8 cellular contexts compared by ENCODE assay signal in the genomic region with DNA sequence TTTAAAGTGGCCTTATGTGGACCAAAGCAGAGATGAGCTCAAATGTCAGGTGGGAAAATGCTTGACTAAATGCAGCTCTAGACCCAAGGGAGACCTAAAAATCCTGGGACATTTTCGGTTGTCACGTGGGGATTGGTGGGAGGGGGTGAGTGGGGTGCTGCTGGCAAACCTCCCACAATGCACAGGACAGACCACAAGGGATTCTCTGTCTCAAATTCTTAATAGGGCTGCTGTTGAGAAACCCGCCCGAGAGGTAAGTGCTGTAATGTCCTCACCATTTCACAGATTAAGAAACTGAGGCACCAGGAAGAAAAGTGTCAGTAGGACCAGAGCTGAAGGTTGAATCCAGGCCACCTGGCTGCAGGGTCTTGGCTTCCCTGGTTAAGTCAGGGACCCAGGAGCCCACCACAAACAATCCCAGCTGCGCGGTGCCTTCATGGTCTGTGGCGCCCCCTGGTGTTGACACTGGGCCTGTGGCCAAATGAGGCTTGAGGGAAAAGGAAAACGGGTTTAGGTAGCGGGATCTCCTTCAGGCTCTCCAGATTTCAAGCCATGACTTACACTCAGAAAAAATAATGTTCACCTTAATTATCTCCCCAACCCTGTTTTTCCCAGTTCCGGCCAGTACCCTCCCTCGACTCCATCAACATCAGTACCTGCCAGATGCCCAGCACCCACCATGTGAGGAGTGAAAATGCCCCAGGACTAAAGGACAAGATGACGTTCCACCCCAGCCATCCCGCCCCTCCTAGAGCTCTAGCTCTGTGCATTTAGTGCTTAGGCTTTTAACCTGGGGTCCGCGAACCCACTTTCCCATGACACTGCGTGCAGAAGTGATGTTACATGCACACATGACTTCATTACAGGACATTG. TPM values are rescaled to one million over a fixed set of nuclear protein-coding genes. Genes with fewer than 3 reads are reported as not detected.
DNase-seq lines count a peak whose midpoint lies in the region; TF ChIP-seq lines count a peak whose summit lies in the region.

No MANE protein-coding gene starts in this region.

- no peak overlapping the region for H2BK120ac ChIP-seq in H9 (ENCODE audit: low read depth, low read length, poor library complexity, severe bottlenecking)

- H2BK12ac ChIP-seq in H9 (ENCODE audit: insufficient read length, low read depth, low read length): no peak overlapping the region

- H3K9ac ChIP-seq in H9 (ENCODE audit: extremely low read depth, insufficient read length, low read length): no peak overlapping the region

- H3K56ac ChIP-seq in H9 (ENCODE audit: insufficient read length, low read depth, low read length): no peak overlapping the region

- no peaks in the 10 kb centered on the region for H3K79me1 ChIP-seq in H9 (ENCODE audit: insufficient read depth, low read depth, low read length, poor library complexity, severe bottlenecking)

- H3K4me1 ChIP-seq in H9 (ENCODE audit: insufficient read depth, low read length): no peaks in the 10 kb centered on the region

- no peak overlapping the region for H3K4me2 ChIP-seq in H9 (ENCODE audit: insufficient read depth, insufficient read length, low read length)

- no peaks in the 10 kb centered on the region for H3K23me2 ChIP-seq in H9 (ENCODE audit: insufficient read length, low read depth, low read length, poor library complexity, severe bottlenecking)

- H3K4me3 Mint-ChIP-seq in H9: no peak overlapping the region

- H3K27ac Mint-ChIP-seq in H9: no peak overlapping the region

- no CpG with 5 or more reads among the region's 16 CpGs for WGBS in H9 (ENCODE audit: extremely low coverage, insufficient read length, low lambda C conversion rate)

- no peak overlapping the region for H4K5ac ChIP-seq in H9 (ENCODE audit: insufficient read length, low read depth, low read length)

- no peak overlapping the region for H2BK15ac ChIP-seq in H9 (ENCODE audit: low read depth, low read length)

- no peak overlapping the region for H3T11ph ChIP-seq in H9 (ENCODE audit: low read length)

- no peak overlapping the region for H3K23ac ChIP-seq in H9 (ENCODE audit: insufficient read length, low read depth, low read length)

- peaks cover 3 to 9% of the 10 kb centered on the region in 2 experiments; a peak in 3 of 4 replicates for H3K4me1 Mint-ChIP-seq in H9

- no peaks in the 10 kb centered on the region; a peak in 2 of 7 replicates for H3K36me3 Mint-ChIP-seq in H9 (ENCODE audit: insufficient read depth in 1 of 3, low read depth in 3 of 3)

- H3K27ac ChIP-seq in H9 (ENCODE audit: insufficient read length, low read depth, low read length) (no peak overlapping the region), substantia nigra (ENCODE audit: low read depth, low read length, poor library complexity, severe bottlenecking) (no peak overlapping the region)

- H3K4ac ChIP-seq in H9 (ENCODE audit: low read depth, low read length): no peak overlapping the region

- no peak overlapping the region for H2BK20ac ChIP-seq in H9 (ENCODE audit: low read depth, low read length, poor library complexity, severe bottlenecking)

- no peaks in the 10 kb centered on the region; the same call in 1 of the 2 replicates for H3K27me3 ChIP-seq in H9 (ENCODE audit: insufficient read depth, low read length)

- DNase-seq in AG09309 (ENCODE audit: low read depth): no peak
- peak; percentile 72 for DNase-seq in H9
- DNase-seq in UCSD-AML1 (lab: John Stamatoyannopoulos, UW; ENCODE audit: unreplicated experiment): peak; percentile 36
- peak; percentile 33 for DNase-seq in central memory CD4-positive, alpha-beta T cell
- peak; percentile 41 for DNase-seq in medulla oblongata (ENCODE audit: extremely low spot score)
- DNase-seq in substantia nigra (lab: John Stamatoyannopoulos, UW): peak in 26 of 49 donors; percentile 3 to 43 (median 11)
- no peak for DNase-seq in NCI-H1417 treated with DMSO at 0.1 percent for 48 hours (lab: John Stamatoyannopoulos, UW)
- no peak for DNase-seq in cortex of kidney (lab: John Stamatoyannopoulos, UW)

- H4K8ac ChIP-seq in H9 (replicated peaks; ENCODE audit: insufficient read length, low read depth, low read length): no peak overlapping the region

- no peak overlapping the region for H3K4me3 ChIP-seq in AG09309 (ENCODE audit: control insufficient read depth, low read depth, low read length)

- no peak overlapping the region for H3K14ac ChIP-seq in H9 (ENCODE audit: insufficient read depth, low read length)

- H2BK5ac ChIP-seq in H9 (ENCODE audit: insufficient read length, low read length): no peak overlapping the region

- no peak overlapping the region for H2AK5ac ChIP-seq in H9 (ENCODE audit: insufficient read length, low read length)

- H2AFZ ChIP-seq in H9 (ENCODE audit: low read length): no peak overlapping the region

- no peaks in the 10 kb centered on the region for H3K9me3 ChIP-seq in H9 (ENCODE audit: control insufficient read depth, low read depth, low read length)

- H3K27me3 Mint-ChIP-seq in H9 (ENCODE audit: low read depth): peaks cover 29% of the 10 kb centered on the region

- H4K91ac ChIP-seq in H9 (ENCODE audit: insufficient read length, low read depth, low read length): no peak overlapping the region

- no peaks in the 10 kb centered on the region for H3K79me2 ChIP-seq in H9 (ENCODE audit: insufficient read depth, low read length)

- H4K20me1 ChIP-seq in H9 (ENCODE audit: control insufficient read depth, insufficient read depth, insufficient read length): no peaks in the 10 kb centered on the region

- no peak overlapping the region for H3K18ac ChIP-seq in H9 (ENCODE audit: insufficient read length, low read depth, low read length)

- TF ChIP-seq CTCF in AG09309 (IDR thresholded peaks at IDR 0.05; ENCODE audit: control insufficient read depth, insufficient read depth, low read depth, low read length, missing control alignments): peak; percentile 83
- peak; percentile 98 for TF ChIP-seq CTCF in H9 (conservative IDR thresholded peaks at IDR 0.05)

- H3K9me3 Mint-ChIP-seq in H9: no peaks in the 10 kb centered on the region

RNA-seq across cellular contexts. Expression of gene HLA-G, which starts 7.2 kb away (rescaled TPM):
- total RNA-seq in H9 (2021): 2.7 and 2.9 TPM in 2 replicates

Comparison
In these comparisons a context has a peak if more than half of its experiments do, and no peak if none do; other contexts are left out.
1. DNase-seq: peak in H9 (single experiment), UCSD-AML1 (single experiment), central memory CD4-positive, alpha-beta T cell (single experiment), medulla oblongata (single experiment) and substantia nigra (26 of 49); none in AG09309 (single experiment), NCI-H1417 treated with DMSO at 0.1 percent for 48 hours (single experiment) and cortex of kidney (single experiment).